ENCODE assay signal across 20 cellular contexts in genomic region chr2:85444629-85445028, GRCh38. TPM values are rescaled to one million over a fixed set of nuclear protein-coding genes. Genes with fewer than 3 reads are reported as not detected.
A peak's percentile ranks its signal among the peaks of the same experiment; 100 is the strongest.
DNase-seq lines count a peak whose midpoint lies in the region; FAIRE-seq and TF ChIP-seq lines count a peak whose summit lies in the region.
"Had no signal": no experiment of that assay in that cellular context is flagged by ENCODE, and none has a peak within 500 bp of the region (broad histone marks: within the 10 kb centered on the region; RNA-seq: fewer than 3 reads in every experiment).

No MANE protein-coding gene starts in this region.

- no peaks in the 10 kb centered on the region for H3K36me3 Mint-ChIP-seq in astrocyte (ENCODE audit: low read depth, unreplicated experiment)

- no peaks in the 10 kb centered on the region for H3K9me3 Mint-ChIP-seq in astrocyte (ENCODE audit: unreplicated experiment)
- H3K9me3 Mint-ChIP-seq: activated T-helper 1 cell treated with anti-CD3 and anti-CD28 coated beads, Interleukin-12 subunit alpha, Interleukin-12 subunit beta, Interleukin-2, Interleukin-4 antibody, amounts not matched to agents 30 ng/mL and 10 ng/mL and 1 ng/mL, durations not matched to agents 14 hours and 24 hours and 36 hours; nephron had no signal

- no peaks in the 10 kb centered on the region for H3K27me3 ChIP-seq in astrocyte (ENCODE audit: insufficient read depth, low read length)
- H3K27me3 ChIP-seq: gastrocnemius medialis, SJSA1 had no signal

- peaks cover 12% of the 10 kb centered on the region for H3K27me3 Mint-ChIP-seq in astrocyte (ENCODE audit: low read depth, unreplicated experiment)

- H3K36me3 ChIP-seq in astrocyte (ENCODE audit: insufficient read depth, low read length) = no peaks in the 10 kb centered on the region
- H3K36me3 ChIP-seq: gastrocnemius medialis, lower lobe of right lung, SJSA1 had no signal

- no peak overlapping the region for H3K27ac ChIP-seq in astrocyte (ENCODE audit: low read depth, low read length)
- peak overlapping the region; percentile 90 for H3K27ac ChIP-seq in substantia nigra (ENCODE audit: low read depth, low read length, poor library complexity, severe bottlenecking)
- H3K27ac ChIP-seq: SJSA1 had no signal

- no peaks in the 10 kb centered on the region for H3K79me2 ChIP-seq in astrocyte (ENCODE audit: insufficient read depth, low read length)

- H3K4me2 ChIP-seq in astrocyte (ENCODE audit: low read length) = no peak overlapping the region

- no peak overlapping the region for H2AFZ ChIP-seq in astrocyte (ENCODE audit: low read depth, low read length)

- no peaks in the 10 kb centered on the region for H3K4me1 ChIP-seq in astrocyte (ENCODE audit: insufficient read depth, low read length)
- H3K4me1 ChIP-seq: lower lobe of right lung, SJSA1 had no signal

- H3K9ac ChIP-seq in astrocyte (ENCODE audit: low read length) = no peak overlapping the region

- H3K4me3 ChIP-seq in astrocyte (ENCODE audit: insufficient read depth, low read depth, low read length) (no peak overlapping the region), fibroblast of pulmonary artery (replicated peaks; ENCODE audit: low read depth, low read length) (no peak overlapping the region)
- H3K4me3 ChIP-seq: gastrocnemius medialis, lower lobe of right lung, SJSA1 had no signal

- no peaks in the 10 kb centered on the region for H3K9me3 ChIP-seq in astrocyte (ENCODE audit: insufficient read depth, low read depth, low read length)
- H3K9me3 ChIP-seq: gastrocnemius medialis, lower lobe of right lung, SJSA1 had no signal

- TF ChIP-seq CTCF in astrocyte (IDR thresholded peaks at IDR 0.05; ENCODE audit: insufficient read depth, low read depth, low read length) (no peak), fibroblast of pulmonary artery (IDR thresholded peaks at IDR 0.05; ENCODE audit: low read length, missing control alignments) (no peak)

- no peak for FAIRE-seq in astrocyte (lab: Jason Lieb, UNC)

- H3K27ac Mint-ChIP-seq in astrocyte (ENCODE audit: unreplicated experiment) = peak overlapping the region; percentile 58
- H3K27ac Mint-ChIP-seq: activated T-helper 1 cell treated with anti-CD3 and anti-CD28 coated beads, Interleukin-12 subunit alpha, Interleukin-12 subunit beta, Interleukin-2, Interleukin-4 antibody, amounts not matched to agents 30 ng/mL and 10 ng/mL and 1 ng/mL, durations not matched to agents 14 hours and 24 hours and 36 hours had no signal

- H3K4me1 Mint-ChIP-seq in astrocyte (ENCODE audit: low read depth, unreplicated experiment) = peaks cover 13% of the 10 kb centered on the region

- no peaks in the 10 kb centered on the region for H4K20me1 ChIP-seq in astrocyte (ENCODE audit: insufficient read depth, low read length)

- no peak overlapping the region for H3K4me3 Mint-ChIP-seq in astrocyte (ENCODE audit: unreplicated experiment)
- H3K4me3 Mint-ChIP-seq: activated T-helper 1 cell treated with anti-CD3 and anti-CD28 coated beads, Interleukin-12 subunit alpha, Interleukin-12 subunit beta, Interleukin-2, Interleukin-4 antibody, amounts not matched to agents 30 ng/mL and 10 ng/mL and 1 ng/mL, durations not matched to agents 14 hours and 24 hours and 36 hours; nephron had no signal

- DNase-seq in HCEC 1CT (peak; percentile 50), astrocyte (ENCODE audit: low read depth) (no peak), fibroblast of pulmonary artery (ENCODE audit: low read depth) (peak; percentile 42), substantia nigra (lab: John Stamatoyannopoulos, UW) (no peak), SK-N-DZ (ENCODE audit: low spot score) (no peak), cortex of kidney (lab: John Stamatoyannopoulos, UW) (no peak), HT-29 (ENCODE audit: low spot score) (no peak)
- DNase-seq in activated T-cell treated with anti-CD3 and anti-CD28 coated beads, Interleukin-2, amount 50 U/mL, for 48 hours = no peak
- DNase-seq: activated CD4-positive, alpha-beta T cell treated with anti-CD3 and anti-CD28 coated beads, Interleukin-2, amount 50 U/mL, for 4 hours; C1 segment of cervical spinal cord; DND-41; gastrocnemius medialis; KBM-7; lower lobe of right lung; NCI-H1436; NCI-H345 had no signal

RNA-seq across cellular contexts. Expression of gene SH2D6, which starts 26.1 kb away (rescaled TPM):
- 0.58 and 0.64 TPM in 2 replicates for total RNA-seq in astrocyte
- polyA plus RNA-seq in SK-N-DZ (2014; cell fraction: cytosol; rRNA removed) = 0.07 TPM in 1 of 2 replicates, not detected in the other
- 1.5 and 1.8 TPM in 2 replicates for polyA plus RNA-seq in SK-N-DZ (2014; cell fraction: nucleus; rRNA removed)
- total RNA-seq in HT-29 (2014; rRNA removed; shearing (Covaris generic)) = 0.08 and 0.21 TPM in 2 replicates
- total RNA-seq: H4, SJSA1 had no signal

RNA-seq across cellular contexts. Expression of gene CAPG, which starts 34.5 kb away (rescaled TPM):
- 59.3 and 68.2 TPM in 2 replicates for total RNA-seq in astrocyte
- polyA plus RNA-seq in SK-N-DZ (2014; cell fraction: cytosol; rRNA removed) = 4.5 and 20.2 TPM in 2 replicates
- polyA plus RNA-seq in SK-N-DZ (2014; cell fraction: nucleus; rRNA removed) = 3.2 and 13.6 TPM in 2 replicates
- total RNA-seq in HT-29 (2014; rRNA removed; shearing (Covaris generic)) = 460 and 472 TPM in 2 replicates

Comparison
In these comparisons a context has a peak if more than half of its experiments do, and no peak if none do; other contexts are left out.
1. DNase-seq: peak in HCEC 1CT (single experiment) and fibroblast of pulmonary artery (single experiment); none in astrocyte (single experiment), substantia nigra (0 of 49), SK-N-DZ (single experiment), cortex of kidney (single experiment), HT-29 (single experiment) and activated T-cell treated with anti-CD3 and anti-CD28 coated beads, Interleukin-2, amount 50 U/mL, for 48 hours (0 of 2).